In genomic region chr3:127698264-127699097, GRCh38 we compare ENCODE assay signal across 13 cellular contexts. TPM values are rescaled to one million over a fixed set of nuclear protein-coding genes. Genes with fewer than 3 reads are reported as not detected.
DNase-seq lines count a peak whose midpoint lies in the region; ATAC-seq and TF ChIP-seq lines count a peak whose summit lies in the region.
"Had no signal": no experiment of that assay in that cellular context is flagged by ENCODE, and none has a peak within 500 bp of the region (broad histone marks: within the 10 kb centered on the region; RNA-seq: fewer than 3 reads in every experiment).

No MANE protein-coding gene starts in this region.

- H3K27me3 Mint-ChIP-seq in HFFc6 (ENCODE audit: insufficient read depth): peaks cover 2% of the 10 kb centered on the region
- peaks cover 16 to 20% of the 10 kb centered on the region in 2 donors for H3K27me3 Mint-ChIP-seq in effector memory CD8-positive, alpha-beta T cell
- H3K27me3 Mint-ChIP-seq: activated T-helper 17 cell treated with anti-CD3 and anti-CD28 coated beads, Interleukin-2, amount 50 U/mL, for 72 hours had no signal

- DNase-seq in HFFc6 (no peak), brain pericyte (ENCODE audit: low read depth, low spot score) (peak; percentile 45), medulla oblongata (ENCODE audit: extremely low spot score) (peak; percentile 32), RKO (ENCODE audit: low spot score) (no peak)
- no peak for DNase-seq in stimulated activated effector memory CD8-positive, alpha-beta T cell treated with anti-CD3 and anti-CD28 coated beads, Interleukin-12 subunit alpha, Interleukin-12 subunit beta, amount 100 ng/mL, for 72 hours (ENCODE audit: low spot score in 2 of 2)
- no peak for DNase-seq in activated naive CD4-positive, alpha-beta T cell treated with anti-CD3 and anti-CD28 coated beads, Interleukin-2, amount 50 U/mL, for 72 hours (ENCODE audit: low spot score in 2 of 2)
- DNase-seq in effector memory CD8-positive, alpha-beta T cell: no peak
- DNase-seq: effector CD8-positive, alpha-beta T cell; H9; NCI-H1417 had no signal

- peaks cover 54% of the 10 kb centered on the region for H3K4me1 Mint-ChIP-seq in HFFc6 (ENCODE audit: low read depth)
- H3K4me1 Mint-ChIP-seq in stimulated activated effector memory CD8-positive, alpha-beta T cell treated with anti-CD3 and anti-CD28 coated beads, Interleukin-12 subunit alpha, Interleukin-12 subunit beta, amount 100 ng/mL, for 72 hours: no peaks in the 10 kb centered on the region
- peaks cover 3 to 4% of the 10 kb centered on the region in 2 donors for H3K4me1 Mint-ChIP-seq in effector memory CD8-positive, alpha-beta T cell (ENCODE audit: low read depth in 2 of 2)
- H3K4me1 Mint-ChIP-seq: activated T-helper 17 cell treated with anti-CD3 and anti-CD28 coated beads, Interleukin-2, amount 50 U/mL, for 72 hours had no signal

- peaks cover 9% of the 10 kb centered on the region for H3K36me3 Mint-ChIP-seq in HFFc6 (ENCODE audit: low read depth)
- no peaks in the 10 kb centered on the region for H3K36me3 Mint-ChIP-seq in stimulated activated effector memory CD8-positive, alpha-beta T cell treated with anti-CD3 and anti-CD28 coated beads, Interleukin-12 subunit alpha, Interleukin-12 subunit beta, amount 100 ng/mL, for 72 hours
- no peaks in the 10 kb centered on the region for H3K36me3 Mint-ChIP-seq in activated naive CD4-positive, alpha-beta T cell treated with anti-CD3 and anti-CD28 coated beads, Interleukin-2, amount 50 U/mL, for 72 hours
- H3K36me3 Mint-ChIP-seq in effector memory CD8-positive, alpha-beta T cell (ENCODE audit: insufficient read depth): no peaks in the 10 kb centered on the region

- H3K4me3 Mint-ChIP-seq in HFFc6: 0 out of 2 replicates have a peak overlapping the region, but pooled peaks have one; percentile 11
- no peak overlapping the region for H3K4me3 Mint-ChIP-seq in stimulated activated effector memory CD8-positive, alpha-beta T cell treated with anti-CD3 and anti-CD28 coated beads, Interleukin-12 subunit alpha, Interleukin-12 subunit beta, amount 100 ng/mL, for 72 hours
- H3K4me3 Mint-ChIP-seq in effector memory CD8-positive, alpha-beta T cell: no peak overlapping the region
- H3K4me3 Mint-ChIP-seq: activated T-helper 17 cell treated with anti-CD3 and anti-CD28 coated beads, Interleukin-2, amount 50 U/mL, for 72 hours; H9; stimulated activated naive CD8-positive, alpha-beta T cell treated with anti-CD3 and anti-CD28 coated beads, Interleukin-15, Interleukin-2, amounts not matched to agents 100 ng/mL and 50 ng/mL, for 24 hours had no signal

- H3K9me3 Mint-ChIP-seq in HFFc6: peaks cover under 1% of the 10 kb centered on the region; the same call in 1 of the 2 replicates
- no peaks in the 10 kb centered on the region for H3K9me3 Mint-ChIP-seq in stimulated activated effector memory CD8-positive, alpha-beta T cell treated with anti-CD3 and anti-CD28 coated beads, Interleukin-12 subunit alpha, Interleukin-12 subunit beta, amount 100 ng/mL, for 72 hours
- H3K9me3 Mint-ChIP-seq in activated naive CD4-positive, alpha-beta T cell treated with anti-CD3 and anti-CD28 coated beads, Interleukin-2, amount 50 U/mL, for 72 hours: no peaks in the 10 kb centered on the region
- H3K9me3 Mint-ChIP-seq in effector memory CD8-positive, alpha-beta T cell: no peaks in the 10 kb centered on the region
- H3K9me3 Mint-ChIP-seq: activated T-helper 17 cell treated with anti-CD3 and anti-CD28 coated beads, Interleukin-2, amount 50 U/mL, for 72 hours; H9; stimulated activated naive CD8-positive, alpha-beta T cell treated with anti-CD3 and anti-CD28 coated beads, Interleukin-15, Interleukin-2, amounts not matched to agents 100 ng/mL and 50 ng/mL, for 24 hours had no signal

- ATAC-seq in stimulated activated effector memory CD8-positive, alpha-beta T cell treated with anti-CD3 and anti-CD28 coated beads, Interleukin-12 subunit alpha, Interleukin-12 subunit beta, amount 100 ng/mL, for 72 hours: no peak
- no peak for ATAC-seq in HG02610 (IDR thresholded peaks at IDR 0.05; ENCODE audit: unreplicated experiment)
- ATAC-seq in activated naive CD4-positive, alpha-beta T cell treated with anti-CD3 and anti-CD28 coated beads, Interleukin-2, amount 50 U/mL, for 72 hours: no peak
- ATAC-seq in effector memory CD8-positive, alpha-beta T cell (replicated peaks): no peak

- peak overlapping the region; percentile 91 for H3K27ac Mint-ChIP-seq in HFFc6
- H3K27ac Mint-ChIP-seq in stimulated activated effector memory CD8-positive, alpha-beta T cell treated with anti-CD3 and anti-CD28 coated beads, Interleukin-12 subunit alpha, Interleukin-12 subunit beta, amount 100 ng/mL, for 72 hours: peak overlapping the region; percentile 14
- H3K27ac Mint-ChIP-seq in activated naive CD4-positive, alpha-beta T cell treated with anti-CD3 and anti-CD28 coated beads, Interleukin-2, amount 50 U/mL, for 72 hours: peak overlapping the region in 1 of 2 donors; percentile 10
- H3K27ac Mint-ChIP-seq in effector memory CD8-positive, alpha-beta T cell: peak overlapping the region in 1 of 2 donors; percentile 24
- H3K27ac Mint-ChIP-seq: activated T-helper 17 cell treated with anti-CD3 and anti-CD28 coated beads, Interleukin-2, amount 50 U/mL, for 72 hours; H9; stimulated activated naive CD8-positive, alpha-beta T cell treated with anti-CD3 and anti-CD28 coated beads, Interleukin-15, Interleukin-2, amounts not matched to agents 100 ng/mL and 50 ng/mL, for 24 hours had no signal

- no peak for TF ChIP-seq CTCF in HFFc6 (IDR thresholded peaks at IDR 0.05)

RNA-seq across cellular contexts. Expression of gene ABTB1, which starts 25.7 kb away (rescaled TPM):
- 10 to 100 TPM in 4 of 6 experiments, 1 to 10 TPM in 2; 9.5 to 14.0 (median 11.5) TPM for total RNA-seq in HFFc6 (2021; fragmentation: NEBNext Ultra II Directional; extraction: Animal tissue kit (Norgen Biotek cat#: 25700))
- total RNA-seq in activated naive CD4-positive, alpha-beta T cell treated with anti-CD3 and anti-CD28 coated beads, Interleukin-2, amount 50 U/mL, for 72 hours: 10 to 100 TPM; 12.2 to 27.6 TPM

Comparison
In these comparisons a context has a peak if more than half of its experiments do, and no peak if none do; other contexts are left out.
1. DNase-seq: peak in brain pericyte (single experiment) and medulla oblongata (single experiment); none in HFFc6 (single experiment), stimulated activated effector memory CD8-positive, alpha-beta T cell treated with anti-CD3 and anti-CD28 coated beads, Interleukin-12 subunit alpha, Interleukin-12 subunit beta, amount 100 ng/mL, for 72 hours (0 of 2), activated naive CD4-positive, alpha-beta T cell treated with anti-CD3 and anti-CD28 coated beads, Interleukin-2, amount 50 U/mL, for 72 hours (0 of 2), effector memory CD8-positive, alpha-beta T cell (0 of 3) and RKO (single experiment).